Comparison of ENCODE assay signal across 11 cellular contexts in genomic region chr9:121354141-121354540, GRCh38. TPM values are rescaled to one million over a fixed set of nuclear protein-coding genes. Genes with fewer than 3 reads are reported as not detected.
DNase-seq lines count a peak whose midpoint lies in the region; ATAC-seq and TF ChIP-seq lines count a peak whose summit lies in the region.
"Had no signal": no experiment of that assay in that cellular context is flagged by ENCODE, and none has a peak within 500 bp of the region (broad histone marks: within the 10 kb centered on the region; RNA-seq: fewer than 3 reads in every experiment).

No MANE protein-coding gene starts in this region.

- H3K27ac ChIP-seq in SJSA1 = peak overlapping the region; percentile 62

- H3K4me3 ChIP-seq in SJSA1 (no peak overlapping the region), fibroblast of the aortic adventitia (ENCODE audit: low read depth, low read length) (no peak overlapping the region)

- H3K9me3 ChIP-seq in SJSA1 (replicated peaks) = no peaks in the 10 kb centered on the region

- no peaks in the 10 kb centered on the region for H3K27me3 ChIP-seq in SJSA1 (replicated peaks)

- peaks cover 68% of the 10 kb centered on the region for H3K36me3 ChIP-seq in SJSA1

- no peak for TF ChIP-seq CTCF in fibroblast of the aortic adventitia (IDR thresholded peaks at IDR 0.05; ENCODE audit: insufficient read depth, low read length)
- no peak for TF ChIP-seq CTCF in omental fat pad (IDR thresholded peaks at IDR 0.05)

- peak; percentile 6 for ATAC-seq in GM18511 (IDR thresholded peaks at IDR 0.05; ENCODE audit: unreplicated experiment)
- no peak for ATAC-seq in SK-N-SH treated with all-trans-retinoic acid at 6 μM for 48 hours
- no peak for ATAC-seq in omental fat pad (ENCODE audit: low FRiP score)
- ATAC-seq: stimulated activated naive B cell treated with anti-CD40 and anti-IgM and Interleukin-4, amounts not matched to agents 10 μg/mL and 1 μg/mL and 100 μg/mL, for 72 hours had no signal

- peaks cover 64% of the 10 kb centered on the region for H3K4me1 ChIP-seq in SJSA1 (replicated peaks)

- no peak for DNase-seq in SJSA1 (ENCODE audit: low read depth in 1 of 2, low spot score in 2 of 2)
- DNase-seq in fibroblast of the aortic adventitia (ENCODE audit: low read depth) = peak; percentile 83
- peak; percentile 92 for DNase-seq in pulmonary artery endothelial cell (ENCODE audit: low read depth, low spot score)
- DNase-seq in NAMALWA (ENCODE audit: low spot score) = no peak
- DNase-seq in activated CD4-positive, CD25-positive, alpha-beta regulatory T cell treated with anti-CD3 and anti-CD28 coated beads, Interleukin-2, amount 50 U/mL, for 72 hours = no peak
- DNase-seq in omental fat pad (ENCODE audit: low spot score) = no peak
- DNase-seq: DND-41; head of caudate nucleus; stimulated activated naive B cell treated with anti-CD40 and anti-IgM and Interleukin-4, amounts not matched to agents 10 μg/mL and 1 μg/mL and 100 μg/mL, for 72 hours had no signal

TF ChIP-seq in SK-N-SH treated with all-trans-retinoic acid at 6 μM for 48 hours, 23 proteins besides CTCF, POLR2A, EP300 and RAD21:
- TF ChIP-seq ISL1 (CRISPR knock-in tag; IDR thresholded peaks at IDR 0.05) (no peak), RARB (CRISPR knock-in tag; IDR thresholded peaks at IDR 0.05) (no peak), OSR1 (CRISPR knock-in tag; IDR thresholded peaks at IDR 0.05) (no peak), ZNF565 (CRISPR knock-in tag; conservative IDR thresholded peaks at IDR 0.05; ENCODE audit: low read depth) (no peak), ZFP30 (CRISPR knock-in tag; IDR thresholded peaks at IDR 0.05) (no peak), CSRNP3 (CRISPR knock-in tag; IDR thresholded peaks at IDR 0.05) (no peak), ZC3H10 (CRISPR knock-in tag; IDR thresholded peaks at IDR 0.05) (no peak), PPARA (CRISPR knock-in tag; IDR thresholded peaks at IDR 0.05; ENCODE audit: borderline replicate concordance) (no peak), ZNF8 (CRISPR knock-in tag; IDR thresholded peaks at IDR 0.05) (no peak)

RNA-seq across cellular contexts. Expression of gene STOM, which starts 15.9 kb away (rescaled TPM):
- total RNA-seq in SJSA1 (2014; rRNA removed; shearing (Covaris generic)) = 192 and 200 TPM in 2 replicates
- total RNA-seq in fibroblast of the aortic adventitia (ENCODE audit: low replicate concordance) (115 and 128 TPM in 2 replicates), pulmonary artery endothelial cell (196 and 284 TPM in 2 replicates), omental fat pad (1,000 to 10,000 TPM in 1 of 4 donors, 100 to 1,000 TPM in 3; 398 to 1,331 (median 641) TPM)

Comparison
In these comparisons a context has a peak if more than half of its experiments do, and no peak if none do; other contexts are left out.
1. DNase-seq: peak in fibroblast of the aortic adventitia (single experiment) and pulmonary artery endothelial cell (single experiment); none in SJSA1 (0 of 2), NAMALWA (single experiment), activated CD4-positive, CD25-positive, alpha-beta regulatory T cell treated with anti-CD3 and anti-CD28 coated beads, Interleukin-2, amount 50 U/mL, for 72 hours (single experiment) and omental fat pad (single experiment).